Comparison of ENCODE assay signal across 1 cellular context in genomic region chr1:8035289-8035688, GRCh38.
TF ChIP-seq lines count a peak whose summit lies in the region.

No MANE protein-coding gene starts in this region.

TF ChIP-seq in H1, 55 proteins besides CTCF, POLR2A, EP300 and RAD21:
- TF ChIP-seq HDAC2 (IDR thresholded peaks at IDR 0.05; ENCODE audit: borderline replicate concordance in 1 of 2, low read depth in 2 of 2, low read length in 2 of 2) (no peak), SRF (IDR thresholded peaks at IDR 0.05; ENCODE audit: low read depth, low read length) (no peak), SUZ12 (IDR thresholded peaks at IDR 0.05; ENCODE audit: low read length) (no peak), CHD1 (IDR thresholded peaks at IDR 0.05; ENCODE audit: low read depth, low read length) (no peak), ATF2 (IDR thresholded peaks at IDR 0.05; ENCODE audit: low read length) (no peak)
